In genomic region chr7:91754280-91754679, GRCh38 we compare ENCODE assay signal across 6 cellular contexts.
A peak's percentile ranks its signal among the peaks of the same experiment; 100 is the strongest.
DNase-seq lines count a peak whose midpoint lies in the region; ATAC-seq and TF ChIP-seq lines count a peak whose summit lies in the region.
"Not testable (repeated sequence)": the region's sequence is repeated elsewhere in the genome, so short reads cannot be mapped to it uniquely, and the experiment has no call there.

No MANE protein-coding gene starts in this region.

- not testable (repeated sequence) for H3K4me1 ChIP-seq in mucosa of descending colon (ENCODE audit: low read depth)

- not testable (repeated sequence) for H3K36me3 ChIP-seq in mucosa of descending colon (ENCODE audit: low read depth)

- not testable (repeated sequence) for H3K4me3 ChIP-seq in mucosa of descending colon; retinal pigment epithelial cell (ENCODE audit: low read length)

- intact Hi-C loops in mucosa of descending colon (cut with DNase I, micrococcal nuclease): not testable (repeated sequence)

- DNase-seq in COLO668 (lab: John Stamatoyannopoulos, UW; ENCODE audit: unreplicated experiment) (peak; percentile 4), DMS53 treated with DMSO at 0.1 percent for 48 hours (lab: John Stamatoyannopoulos, UW; ENCODE audit: unreplicated experiment) (peak; percentile 64), NCI-H1436 (lab: John Stamatoyannopoulos, UW) (peak; percentile 5), amniotic epithelial cell (ENCODE audit: low read depth) (peak; percentile 2), mucosa of descending colon (peak in 1 of 3 donors; percentile 25), retinal pigment epithelial cell (ENCODE audit: low read depth) (peak; percentile 60)

- not testable (repeated sequence) for TF ChIP-seq CTCF in mucosa of descending colon (IDR thresholded peaks at IDR 0.05); retinal pigment epithelial cell (conservative IDR thresholded peaks at IDR 0.05; ENCODE audit: low read depth, low read length)

- ATAC-seq in mucosa of descending colon: peak; percentile 45

- H3K9me3 ChIP-seq in mucosa of descending colon: not testable (repeated sequence)
